3 cellular contexts compared by ENCODE assay signal in genomic region chr7:35771776-35772175, GRCh38.
"Had no signal": no experiment of that assay in that cellular context is flagged by ENCODE, and none has a peak within 500 bp of the region (broad histone marks: within the 10 kb centered on the region; RNA-seq: fewer than 3 reads in every experiment).

No MANE protein-coding gene starts in this region.

- H3K4me3 ChIP-seq: GM12878 had no signal

- ATAC-seq: GM12878 had no signal

- DNase-seq: GDM1, GF-D8 had no signal
